In the genomic region with DNA sequence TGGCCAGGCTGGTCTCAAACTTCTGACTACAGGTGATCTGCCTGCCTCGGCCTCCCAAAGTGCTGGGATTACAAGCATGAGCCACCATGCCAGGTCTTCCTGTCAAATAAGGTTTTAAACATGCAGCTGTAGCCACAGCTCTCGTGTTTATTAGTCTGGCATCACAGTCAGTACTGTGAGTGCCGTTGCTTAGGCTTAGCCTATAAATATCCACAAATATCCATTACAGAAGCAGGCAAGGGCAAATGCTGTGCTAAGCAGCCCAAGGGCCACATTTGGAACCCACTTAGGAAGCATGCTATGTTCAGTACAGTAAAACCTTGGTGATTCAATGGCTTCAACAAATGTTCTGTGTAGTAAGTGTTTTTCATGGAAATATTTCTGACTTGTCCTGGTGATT, we compare ENCODE assay signal across 16 cellular contexts.
A peak's percentile ranks its signal among the peaks of the same experiment; 100 is the strongest.
DNase-seq lines count a peak whose midpoint lies in the region; ATAC-seq and TF ChIP-seq lines count a peak whose summit lies in the region.
"Had no signal": no experiment of that assay in that cellular context is flagged by ENCODE, and none has a peak within 500 bp of the region (broad histone marks: within the 10 kb centered on the region; RNA-seq: fewer than 3 reads in every experiment).

No MANE protein-coding gene starts in this region.

- no peaks in the 10 kb centered on the region for H3K27me3 ChIP-seq in esophagus squamous epithelium

- peaks cover 31% of the 10 kb centered on the region for H3K4me1 Mint-ChIP-seq in HFFc6 (ENCODE audit: low read depth)

- H3K27me3 Mint-ChIP-seq in HFFc6 (ENCODE audit: insufficient read depth) = peaks cover 2% of the 10 kb centered on the region; the same call in 1 of the 2 replicates
- H3K27me3 Mint-ChIP-seq: activated CD4-positive, alpha-beta memory T cell treated with anti-CD3 and anti-CD28 coated beads for 36 hours; activated naive CD8-positive, alpha-beta T cell treated with anti-CD3 and anti-CD28 coated beads, Interleukin-2, amount 10 ng/mL, durations not matched to agents 7 days and 5 days had no signal

- intact Hi-C loops in esophagus squamous epithelium (cut with DNase I) = no loop called here

- DNase-seq in HFFc6 = no peak
- no peak for DNase-seq in esophagus squamous epithelium (lab: John Stamatoyannopoulos, UW)
- no peak for DNase-seq in left lobe of liver (ENCODE audit: low spot score)
- peak; percentile 30 for DNase-seq in stromal cell of bone marrow (ENCODE audit: low read depth)
- DNase-seq in COLO829 (ENCODE audit: low spot score) = no peak
- DNase-seq in DMS 273 (lab: John Stamatoyannopoulos, UW; ENCODE audit: unreplicated experiment) = no peak
- DNase-seq in T-helper 2 cell = no peak
- DNase-seq: activated CD4-positive, alpha-beta memory T cell treated with anti-CD3 and anti-CD28 coated beads for 36 hours; activated naive CD8-positive, alpha-beta T cell treated with anti-CD3 and anti-CD28 coated beads, Interleukin-2, amount 10 ng/mL, durations not matched to agents 7 days and 5 days; activated T-cell treated with anti-CD3 and anti-CD28 coated beads, Interleukin-2, amount 50 U/mL, for 48 hours; cerebellar nuclear complex; COR-L47; NCI-H146; stimulated activated naive CD4-positive, alpha-beta T cell had no signal

- no peak overlapping the region for H3K4me3 ChIP-seq in esophagus squamous epithelium
- H3K4me3 ChIP-seq: GM12878 had no signal

- no peaks in the 10 kb centered on the region for H3K9me3 ChIP-seq in esophagus squamous epithelium

- peaks cover 0 to 100% (median 16%) of the 10 kb centered on the region in 3 donors for H3K36me3 ChIP-seq in esophagus squamous epithelium

- peak; percentile 8 for ATAC-seq in left lobe of liver
- no peak for ATAC-seq in GM18873 (IDR thresholded peaks at IDR 0.05; ENCODE audit: low FRiP score, unreplicated experiment)
- ATAC-seq: GM12878 had no signal

- WGBS in esophagus squamous epithelium, 2 donors = 77 to 86% methylated on average over 3 of the region's 3 CpGs

- peak overlapping the region in 3 of 4 donors; percentile 29 to 59 (median 57) for H3K27ac ChIP-seq in esophagus squamous epithelium

- peak overlapping the region; percentile 29; the same call in 1 of the 2 replicates for H3K27ac Mint-ChIP-seq in HFFc6
- H3K27ac Mint-ChIP-seq: activated CD4-positive, alpha-beta memory T cell treated with anti-CD3 and anti-CD28 coated beads for 36 hours; activated naive CD8-positive, alpha-beta T cell treated with anti-CD3 and anti-CD28 coated beads, Interleukin-2, amount 10 ng/mL, durations not matched to agents 7 days and 5 days had no signal

- H3K4me1 ChIP-seq in esophagus squamous epithelium = peaks cover 0 to 5% (median 0%) of the 10 kb centered on the region in 3 donors

- no peak for TF ChIP-seq CTCF in HFFc6 (IDR thresholded peaks at IDR 0.05)
- TF ChIP-seq CTCF in esophagus squamous epithelium (IDR thresholded peaks at IDR 0.05) = no peak

- no peak for TF ChIP-seq POLR2A in esophagus squamous epithelium (IDR thresholded peaks at IDR 0.05)

- H3K4me3 Mint-ChIP-seq in HFFc6 = no peak overlapping the region
- H3K4me3 Mint-ChIP-seq: activated CD4-positive, alpha-beta memory T cell treated with anti-CD3 and anti-CD28 coated beads for 36 hours; activated naive CD8-positive, alpha-beta T cell treated with anti-CD3 and anti-CD28 coated beads, Interleukin-2, amount 10 ng/mL, durations not matched to agents 7 days and 5 days had no signal

- H3K36me3 Mint-ChIP-seq in HFFc6 (ENCODE audit: low read depth) = peaks cover 37% of the 10 kb centered on the region

- no peaks in the 10 kb centered on the region for H3K9me3 Mint-ChIP-seq in HFFc6
- H3K9me3 Mint-ChIP-seq: activated CD4-positive, alpha-beta memory T cell treated with anti-CD3 and anti-CD28 coated beads for 36 hours; activated naive CD8-positive, alpha-beta T cell treated with anti-CD3 and anti-CD28 coated beads, Interleukin-2, amount 10 ng/mL, durations not matched to agents 7 days and 5 days had no signal
